In the genomic region with DNA sequence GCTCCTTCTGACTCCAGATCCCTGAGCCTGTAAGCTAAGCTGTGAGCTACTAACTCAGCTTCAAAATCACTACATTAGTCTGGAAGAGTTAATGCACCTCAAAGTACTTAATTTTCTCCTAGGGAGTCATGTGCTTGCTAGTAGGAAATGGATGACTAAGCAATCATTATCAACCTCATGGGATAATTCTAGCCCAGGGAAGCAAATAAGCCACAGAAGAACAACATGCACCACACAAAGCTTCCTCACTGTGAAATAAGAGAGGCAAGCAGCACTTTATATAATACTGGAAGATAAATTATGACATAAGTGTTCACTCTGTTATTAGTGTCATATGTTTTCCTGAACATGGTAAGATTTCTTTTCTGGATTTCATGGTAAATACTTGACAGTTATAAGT, we compare ENCODE assay signal across 31 cellular contexts. TPM values are rescaled to one million over a fixed set of nuclear protein-coding genes. Genes with fewer than 3 reads are reported as not detected.
DNase-seq lines count a peak whose midpoint lies in the region; ATAC-seq, FAIRE-seq and TF ChIP-seq lines count a peak whose summit lies in the region.
"Had no signal": no experiment of that assay in that cellular context is flagged by ENCODE, and none has a peak within 500 bp of the region (broad histone marks: within the 10 kb centered on the region; RNA-seq: fewer than 3 reads in every experiment).

No MANE protein-coding gene starts in this region.

- no peak overlapping the region for H3K27ac ChIP-seq in pancreas
- H3K27ac ChIP-seq: BLaER1, body of pancreas, gastrocnemius medialis, neural progenitor cell, parathyroid adenoma, PC-9, right lobe of liver had no signal

- TF ChIP-seq CTCF in choroid plexus epithelial cell (conservative IDR thresholded peaks at IDR 0.05; ENCODE audit: low read depth, low read length) (no peak), pancreas (IDR thresholded peaks at IDR 0.05) (no peak)

- intact Hi-C loops in pancreas (cut with DNase I): no loop called here

- no peaks in the 10 kb centered on the region for H3K9me3 ChIP-seq in pancreas
- H3K9me3 ChIP-seq: body of pancreas, gastrocnemius medialis, HAP-1, right lobe of liver had no signal

- no peaks in the 10 kb centered on the region for H3K36me3 ChIP-seq in pancreas
- H3K36me3 ChIP-seq: BLaER1, gastrocnemius medialis, HAP-1, neural progenitor cell, right lobe of liver had no signal

- TF ChIP-seq POLR2A in GM12892 (IDR thresholded peaks at IDR 0.05; ENCODE audit: low read depth, low read length): no peak

- H3K4me3 ChIP-seq in choroid plexus epithelial cell (ENCODE audit: low read depth, low read length): no peak overlapping the region
- no peak overlapping the region for H3K4me3 ChIP-seq in pancreas
- H3K4me3 ChIP-seq: BLaER1, body of pancreas, gastrocnemius medialis, HAP-1, neural progenitor cell, PC-9, right lobe of liver had no signal

- no peaks in the 10 kb centered on the region for H3K27me3 ChIP-seq in pancreas
- H3K27me3 ChIP-seq: BLaER1, body of pancreas, gastrocnemius medialis, neural progenitor cell, right lobe of liver had no signal

- peak in 3 of 4 donors; percentile 47 to 77 (median 63) for ATAC-seq in pancreas
- no peak for ATAC-seq in HG02623 (IDR thresholded peaks at IDR 0.05; ENCODE audit: unreplicated experiment)
- no peak for ATAC-seq in GM18867 (IDR thresholded peaks at IDR 0.05; ENCODE audit: unreplicated experiment)
- ATAC-seq: activated CD4-positive, CD25-positive, alpha-beta regulatory T cell treated with anti-CD3 and anti-CD28 coated beads, Interleukin-2, amount 50 U/mL, for 24 hours; body of pancreas; gastrocnemius medialis; T-helper 17 cell had no signal

- no peaks in the 10 kb centered on the region for H3K4me1 ChIP-seq in pancreas
- H3K4me1 ChIP-seq: BLaER1, body of pancreas, HAP-1, neural progenitor cell, parathyroid adenoma had no signal

- DNase-seq in GM12892 (ENCODE audit: insufficient read length): no peak
- DNase-seq in NCI-H1417 (lab: John Stamatoyannopoulos, UW): peak in 2 of 3 experiments; percentile 23 to 66
- peak; percentile 29 for DNase-seq in choroid plexus epithelial cell (ENCODE audit: low read depth)
- no peak for DNase-seq in pancreas
- DNase-seq in NCI-H1930 (lab: John Stamatoyannopoulos, UW): no peak
- DNase-seq: activated CD4-positive, alpha-beta T cell treated with anti-CD3 and anti-CD28 coated beads, Interleukin-2, amount 50 U/mL, for 48 hours; activated T-cell treated with anti-CD3 and anti-CD28 coated beads, Interleukin-2, amount 50 U/mL, for 48 hours; body of pancreas; cerebellar nuclear complex; DMS79 treated with DMSO at 0.1 percent for 48 hours; gastrocnemius medialis; GDM1; NCI-H1694; NCI-H2171; NCI-H510A treated with DMSO at 0.1 percent for 48 hours; PC-9; right lobe of liver; SHP77; stimulated activated CD4-positive, alpha-beta T cell treated with anti-CD3 and anti-CD28 coated beads, Interleukin-12 subunit alpha, Interleukin-12 subunit beta, amount 100 ng/mL, for 4 hours; stimulated activated CD4-positive, alpha-beta T cell treated with anti-CD3 and anti-CD28 coated beads, Interleukin-2, amount 100 ng/mL, for 48 hours; T-helper 17 cell; trophoblast cell had no signal

- FAIRE-seq in GM12892 (lab: Jason Lieb, UNC) (peak; percentile 30), pancreas (lab: Jason Lieb, UNC) (no peak)
- FAIRE-seq: endothelial cell of umbilical vein, TTC549 had no signal

RNA-seq across cellular contexts. Expression of a gene that starts 57.9 kb away (rescaled TPM):
- polyA plus RNA-seq in GM12892 (2012; ENCODE audit: missing spikeins): not detected
- 1 to 10 TPM; 1.7 to 7.4 (median 3.3) TPM for total RNA-seq in pancreas
- 10 to 100 TPM in 1 of 2 donors, 1 to 10 TPM in 1; 2.9 to 19.0 TPM for polyA plus RNA-seq in pancreas
- total RNA-seq: T-helper 17 cell had no signal

Comparison
In these comparisons a context has a peak if more than half of its experiments do, and no peak if none do; other contexts are left out.
1. DNase-seq: peak in NCI-H1417 (2 of 3) and choroid plexus epithelial cell (single experiment); none in GM12892 (single experiment), pancreas (0 of 6) and NCI-H1930 (0 of 2).
2. ATAC-seq: peak in pancreas (3 of 4); none in HG02623 (single experiment) and GM18867 (single experiment).